ENCODE assay signal across 24 cellular contexts in genomic region chr12:58489394-58489793, GRCh38.
"Had no signal": no experiment of that assay in that cellular context is flagged by ENCODE, and none has a peak within 500 bp of the region (broad histone marks: within the 10 kb centered on the region; RNA-seq: fewer than 3 reads in every experiment).

No MANE protein-coding gene starts in this region.

- H3K4me3 ChIP-seq: body of pancreas, colonic mucosa, gastrocnemius medialis, lung, prostate gland, right atrium auricular region had no signal

- H3K4me1 ChIP-seq: body of pancreas, colonic mucosa, gastrocnemius medialis, prostate gland, right atrium auricular region had no signal

- H3K36me3 Mint-ChIP-seq: activated naive CD8-positive, alpha-beta T cell treated with anti-CD3 and anti-CD28 coated beads, Interleukin-2, amount 10 ng/mL, durations not matched to agents 7 days and 5 days had no signal

- ATAC-seq: activated CD4-positive, CD25-positive, alpha-beta regulatory T cell treated with anti-CD3 and anti-CD28 coated beads, Interleukin-2, amount 50 U/mL, for 24 hours; activated CD8-positive, alpha-beta T cell treated with anti-CD3 and anti-CD28 coated beads, Interleukin-2, amount 10 ng/mL, durations not matched to agents 7 days and 5 days; body of pancreas; gastrocnemius medialis; stimulated activated naive CD8-positive, alpha-beta T cell treated with anti-CD3 and anti-CD28 coated beads, Interleukin-15, amount 100 ng/mL, for 72 hours had no signal

- H3K27ac ChIP-seq: body of pancreas, colonic mucosa, gastrocnemius medialis, prostate gland, right atrium auricular region had no signal

- H3K27me3 Mint-ChIP-seq: activated CD4-positive, alpha-beta T cell treated with anti-CD3 and anti-CD28 coated beads, Interleukin-2, amount 10 ng/mL, durations not matched to agents 7 days and 5 days; activated naive CD8-positive, alpha-beta T cell treated with anti-CD3 and anti-CD28 coated beads, Interleukin-2, amount 10 ng/mL, durations not matched to agents 7 days and 5 days; activated T-cell treated with anti-CD3 and anti-CD28 coated beads, Interleukin-2, amount 50 U/mL, for 24 hours; stimulated activated naive CD8-positive, alpha-beta T cell treated with anti-CD3 and anti-CD28 coated beads, Interleukin-15, amount 100 ng/mL, for 72 hours had no signal

- H3K27me3 ChIP-seq: body of pancreas, colonic mucosa, gastrocnemius medialis, right atrium auricular region had no signal

- H3K9me3 ChIP-seq: body of pancreas, colonic mucosa, gastrocnemius medialis, prostate gland, right atrium auricular region had no signal

- FAIRE-seq: small intestine had no signal

- H3K4me3 Mint-ChIP-seq: activated CD4-positive, alpha-beta T cell treated with anti-CD3 and anti-CD28 coated beads, Interleukin-2, amount 10 ng/mL, durations not matched to agents 7 days and 5 days; activated CD8-positive, alpha-beta T cell treated with anti-CD3 and anti-CD28 coated beads, Interleukin-2, amount 10 ng/mL, durations not matched to agents 7 days and 5 days; activated naive CD8-positive, alpha-beta T cell treated with anti-CD3 and anti-CD28 coated beads, Interleukin-2, amount 10 ng/mL, durations not matched to agents 7 days and 5 days; activated T-cell treated with anti-CD3 and anti-CD28 coated beads, Interleukin-2, amount 50 U/mL, for 24 hours; neural crest cell; stimulated activated naive CD8-positive, alpha-beta T cell treated with anti-CD3 and anti-CD28 coated beads, Interleukin-15, amount 100 ng/mL, for 72 hours; T-helper 2 cell treated with Interferon-gamma antibody and Interleukin-4, amounts not matched to agents 5 μg/mL and 100 μg/mL, for 36 hours had no signal

- H3K9me3 Mint-ChIP-seq: activated CD4-positive, alpha-beta T cell treated with anti-CD3 and anti-CD28 coated beads, Interleukin-2, amount 10 ng/mL, durations not matched to agents 7 days and 5 days; activated naive CD8-positive, alpha-beta T cell treated with anti-CD3 and anti-CD28 coated beads, Interleukin-2, amount 10 ng/mL, durations not matched to agents 7 days and 5 days; activated T-cell treated with anti-CD3 and anti-CD28 coated beads, Interleukin-2, amount 50 U/mL, for 24 hours; activated T-helper 2 cell treated with anti-CD3 and anti-CD28 coated beads, Interferon-gamma antibody, Interleukin-2, Interleukin-4, amounts not matched to agents 10 μg/mL and 5 μg/mL and 100 μg/mL, durations not matched to agents 14 hours and 24 hours and 36 hours; neural crest cell; stimulated activated naive CD8-positive, alpha-beta T cell treated with anti-CD3 and anti-CD28 coated beads, Interleukin-15, amount 100 ng/mL, for 72 hours; T-helper 2 cell treated with Interferon-gamma antibody and Interleukin-4, amounts not matched to agents 5 μg/mL and 100 μg/mL, for 36 hours had no signal

- DNase-seq: activated CD4-positive, alpha-beta T cell treated with anti-CD3 and anti-CD28 coated beads, Interleukin-2, amount 10 ng/mL, durations not matched to agents 7 days and 5 days; activated CD8-positive, alpha-beta T cell treated with anti-CD3 and anti-CD28 coated beads, Interleukin-2, amount 10 ng/mL, durations not matched to agents 7 days and 5 days; activated naive CD4-positive, alpha-beta T cell treated with Interleukin-2 at 50 U/mL for 16 hours; activated naive CD8-positive, alpha-beta T cell treated with anti-CD3 and anti-CD28 coated beads, Interleukin-2, amount 10 ng/mL, durations not matched to agents 7 days and 5 days; activated T-cell treated with anti-CD3 and anti-CD28 coated beads, Interleukin-2, amount 50 U/mL, for 24 hours; amygdala; body of pancreas; caudate nucleus; colonic mucosa; erythroblast; gastrocnemius medialis; head of caudate nucleus; midbrain; stimulated activated CD4-positive, alpha-beta T cell treated with anti-CD3 and anti-CD28 coated beads, Interleukin-4, amount 100 ng/mL, for 1 hour; stimulated activated naive CD8-positive, alpha-beta T cell treated with anti-CD3 and anti-CD28 coated beads, Interleukin-15, amount 100 ng/mL, for 72 hours; trophoblast cell had no signal

- H3K4me1 Mint-ChIP-seq: activated CD4-positive, alpha-beta T cell treated with anti-CD3 and anti-CD28 coated beads, Interleukin-2, amount 10 ng/mL, durations not matched to agents 7 days and 5 days; activated naive CD8-positive, alpha-beta T cell treated with anti-CD3 and anti-CD28 coated beads, Interleukin-2, amount 10 ng/mL, durations not matched to agents 7 days and 5 days; stimulated activated naive CD8-positive, alpha-beta T cell treated with anti-CD3 and anti-CD28 coated beads, Interleukin-15, amount 100 ng/mL, for 72 hours had no signal

- H3K27ac Mint-ChIP-seq: activated CD4-positive, alpha-beta T cell treated with anti-CD3 and anti-CD28 coated beads, Interleukin-2, amount 10 ng/mL, durations not matched to agents 7 days and 5 days; activated CD8-positive, alpha-beta T cell treated with anti-CD3 and anti-CD28 coated beads, Interleukin-2, amount 10 ng/mL, durations not matched to agents 7 days and 5 days; activated naive CD8-positive, alpha-beta T cell treated with anti-CD3 and anti-CD28 coated beads, Interleukin-2, amount 10 ng/mL, durations not matched to agents 7 days and 5 days; activated T-cell treated with anti-CD3 and anti-CD28 coated beads, Interleukin-2, amount 50 U/mL, for 24 hours; activated T-helper 2 cell treated with anti-CD3 and anti-CD28 coated beads, Interferon-gamma antibody, Interleukin-2, Interleukin-4, amounts not matched to agents 10 μg/mL and 5 μg/mL and 100 μg/mL, durations not matched to agents 14 hours and 24 hours and 36 hours; stimulated activated naive CD8-positive, alpha-beta T cell treated with anti-CD3 and anti-CD28 coated beads, Interleukin-15, amount 100 ng/mL, for 72 hours; T-helper 2 cell treated with Interferon-gamma antibody and Interleukin-4, amounts not matched to agents 5 μg/mL and 100 μg/mL, for 36 hours had no signal

- H3K36me3 ChIP-seq: colonic mucosa, gastrocnemius medialis, prostate gland, right atrium auricular region had no signal
